In the genomic region with DNA sequence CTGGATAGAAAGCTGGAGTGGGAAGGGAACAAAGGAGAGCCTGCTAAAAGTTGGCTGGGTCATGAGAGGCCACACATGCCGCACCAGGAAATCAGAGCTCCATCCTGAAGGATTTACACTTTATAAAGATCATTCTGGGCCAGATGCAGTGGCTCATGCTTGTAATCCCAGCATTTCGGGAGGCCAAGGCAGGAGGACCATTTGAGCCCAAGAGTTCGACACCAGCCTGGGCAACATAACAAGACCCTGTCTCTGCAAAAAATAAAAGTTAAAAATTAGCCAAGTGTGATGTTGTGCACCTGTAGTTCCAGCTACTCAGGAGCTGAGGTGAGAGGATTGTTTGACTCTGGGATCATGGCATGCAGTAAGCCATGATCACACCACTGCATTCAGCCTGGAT, we compare ENCODE assay signal across 36 cellular contexts. TPM values are rescaled to one million over a fixed set of nuclear protein-coding genes. Genes with fewer than 3 reads are reported as not detected.
"Had no signal": no experiment of that assay in that cellular context is flagged by ENCODE, and none has a peak within 500 bp of the region (broad histone marks: within the 10 kb centered on the region; RNA-seq: fewer than 3 reads in every experiment).

No MANE protein-coding gene starts in this region.

- H3K27me3 ChIP-seq: adrenal gland, body of pancreas, brain microvascular endothelial cell, breast epithelium had no signal

- H3K4me1 ChIP-seq: breast epithelium had no signal

- H3K9me3 ChIP-seq: adrenal gland, body of pancreas, breast epithelium had no signal

- ATAC-seq: activated CD8-positive, alpha-beta T cell treated with anti-CD3 and anti-CD28 coated beads for 36 hours; activated naive CD4-positive, alpha-beta T cell treated with anti-CD3 and anti-CD28 coated beads, Interleukin-2, amount 50 U/mL, for 72 hours; activated T-cell treated with anti-CD3 and anti-CD28 coated beads, Interleukin-2, amount 50 U/mL, for 4 hours; activated T-cell treated with anti-CD3 and anti-CD28 coated beads, Interleukin-2, amount 50 U/mL, for 72 hours; activated T-helper 17 cell treated with anti-CD3 and anti-CD28 coated beads, Interleukin-2, amount 50 U/mL, for 72 hours; body of pancreas had no signal

- H3K36me3 ChIP-seq: adrenal gland, brain microvascular endothelial cell, breast epithelium had no signal

- H3K27me3 Mint-ChIP-seq: activated CD4-positive, alpha-beta memory T cell treated with anti-CD3 and anti-CD28 coated beads for 36 hours; activated CD4-positive, alpha-beta T cell treated with anti-CD3 and anti-CD28 coated beads, Interleukin-2, amount 10 ng/mL, durations not matched to agents 24 days and 14 days; activated CD8-positive, alpha-beta T cell treated with anti-CD3 and anti-CD28 coated beads for 36 hours; activated naive CD8-positive, alpha-beta T cell treated with anti-CD3 and anti-CD28 coated beads for 36 hours; activated T-helper 17 cell treated with anti-CD3 and anti-CD28 coated beads, Interleukin-2, amount 50 U/mL, for 72 hours had no signal

- H3K27ac ChIP-seq: adrenal gland, body of pancreas, brain microvascular endothelial cell, breast epithelium, VCaP had no signal

- DNase-seq: activated B cell treated with CpG ODN at 0.5 μM for 24 hours; activated CD4-positive, alpha-beta memory T cell treated with anti-CD3 and anti-CD28 coated beads for 36 hours; activated CD4-positive, alpha-beta T cell treated with anti-CD3 and anti-CD28 coated beads for 4 hours; activated CD4-positive, alpha-beta T cell treated with anti-CD3 and anti-CD28 coated beads, Interleukin-2, amount 10 ng/mL, durations not matched to agents 24 days and 14 days; activated CD4-positive, alpha-beta T cell treated with anti-CD3 and anti-CD28 coated beads, Interleukin-2, amount 50 U/mL, for 1 hour; activated CD4-positive, alpha-beta T cell treated with anti-CD3 and anti-CD28 coated beads, Interleukin-2, amount 50 U/mL, for 4 hours; activated CD4-positive, CD25-positive, alpha-beta regulatory T cell treated with anti-CD3 and anti-CD28 coated beads, Interleukin-2, amount 50 U/mL, for 72 hours; activated CD8-positive, alpha-beta memory T cell treated with anti-CD3 and anti-CD28 coated beads, Interleukin-2, amount 50 U/mL, for 4 hours; activated CD8-positive, alpha-beta T cell treated with anti-CD3 and anti-CD28 coated beads for 36 hours; activated effector memory CD4-positive, alpha-beta T cell treated with anti-CD3 and anti-CD28 coated beads, Interleukin-2, amount 50 U/mL, for 16 hours; activated gamma-delta T cell treated with Interleukin-2 at 50 U/mL for 16 hours; activated naive CD4-positive, alpha-beta T cell; activated naive CD4-positive, alpha-beta T cell treated with anti-CD3 and anti-CD28 coated beads for 36 hours; activated naive CD4-positive, alpha-beta T cell treated with anti-CD3 and anti-CD28 coated beads, Interleukin-2, amount 50 U/mL, for 16 hours; activated naive CD8-positive, alpha-beta T cell treated with anti-CD3 and anti-CD28 coated beads for 36 hours; activated T-cell treated with anti-CD3 and anti-CD28 coated beads for 4 hours; activated T-cell treated with anti-CD3 and anti-CD28 coated beads, Interleukin-2, amount 50 U/mL, for 1 hour; activated T-cell treated with anti-CD3 and anti-CD28 coated beads, Interleukin-2, amount 50 U/mL, for 4 hours; activated T-cell treated with anti-CD3 and anti-CD28 coated beads, Interleukin-2, amount 50 U/mL, for 72 hours; adrenal gland; amniotic stem cell; aorta; body of pancreas; brain microvascular endothelial cell; central memory CD4-positive, alpha-beta T cell; T-helper 1 cell; T-helper 2 cell; T-helper 9 cell had no signal

- H3K36me3 Mint-ChIP-seq: activated CD4-positive, alpha-beta memory T cell treated with anti-CD3 and anti-CD28 coated beads for 36 hours; activated naive CD4-positive, alpha-beta T cell treated with anti-CD3 and anti-CD28 coated beads, Interleukin-2, amount 50 U/mL, for 72 hours; activated naive CD8-positive, alpha-beta T cell treated with anti-CD3 and anti-CD28 coated beads for 36 hours had no signal

- H3K4me1 Mint-ChIP-seq: activated CD4-positive, alpha-beta T cell treated with anti-CD3 and anti-CD28 coated beads, Interleukin-2, amount 10 ng/mL, durations not matched to agents 24 days and 14 days; activated naive CD8-positive, alpha-beta T cell treated with anti-CD3 and anti-CD28 coated beads for 36 hours; activated T-helper 17 cell treated with anti-CD3 and anti-CD28 coated beads, Interleukin-2, amount 50 U/mL, for 72 hours had no signal

- H3K9me3 Mint-ChIP-seq: activated B cell treated with CpG ODN at 0.5 μM for 24 hours; activated CD4-positive, alpha-beta memory T cell treated with anti-CD3 and anti-CD28 coated beads for 36 hours; activated CD8-positive, alpha-beta T cell treated with anti-CD3 and anti-CD28 coated beads for 36 hours; activated naive CD4-positive, alpha-beta T cell treated with anti-CD3 and anti-CD28 coated beads for 36 hours; activated naive CD8-positive, alpha-beta T cell treated with anti-CD3 and anti-CD28 coated beads for 36 hours; activated T-helper 1 cell treated with anti-CD3 and anti-CD28 coated beads, Interleukin-12 subunit alpha, Interleukin-12 subunit beta, Interleukin-2, Interleukin-4 antibody, amounts not matched to agents 30 ng/mL and 10 ng/mL and 1 ng/mL, durations not matched to agents 14 hours and 24 hours and 36 hours; activated T-helper 17 cell treated with anti-CD3 and anti-CD28 coated beads, Interleukin-2, amount 50 U/mL, for 72 hours; T-helper 1 cell treated with Interleukin-12 subunit alpha and Interleukin-12 subunit beta and Interleukin-4 antibody, amounts not matched to agents 30 μg/mL and 1 μg/mL, for 36 hours; T-helper 2 cell treated with Interferon-gamma antibody and Interleukin-4, amounts not matched to agents 5 μg/mL and 100 μg/mL, for 36 hours had no signal

- H3K27ac Mint-ChIP-seq: activated B cell treated with CpG ODN at 0.5 μM for 24 hours; activated CD4-positive, alpha-beta memory T cell treated with anti-CD3 and anti-CD28 coated beads for 36 hours; activated CD4-positive, alpha-beta T cell treated with anti-CD3 and anti-CD28 coated beads, Interleukin-2, amount 10 ng/mL, durations not matched to agents 24 days and 14 days; activated CD8-positive, alpha-beta T cell treated with anti-CD3 and anti-CD28 coated beads for 36 hours; activated naive CD4-positive, alpha-beta T cell treated with anti-CD3 and anti-CD28 coated beads for 36 hours; activated naive CD4-positive, alpha-beta T cell treated with anti-CD3 and anti-CD28 coated beads, Interleukin-2, amount 50 U/mL, for 72 hours; activated naive CD8-positive, alpha-beta T cell treated with anti-CD3 and anti-CD28 coated beads for 36 hours; activated T-cell treated with anti-CD3 and anti-CD28 coated beads, Interleukin-2, amount 50 U/mL, for 72 hours; activated T-helper 1 cell treated with anti-CD3 and anti-CD28 coated beads, Interleukin-12 subunit alpha, Interleukin-12 subunit beta, Interleukin-2, Interleukin-4 antibody, amounts not matched to agents 30 ng/mL and 10 ng/mL and 1 ng/mL, durations not matched to agents 14 hours and 24 hours and 36 hours; activated T-helper 17 cell treated with anti-CD3 and anti-CD28 coated beads, Interleukin-2, amount 50 U/mL, for 72 hours; T-helper 1 cell treated with Interleukin-12 subunit alpha and Interleukin-12 subunit beta and Interleukin-4 antibody, amounts not matched to agents 30 μg/mL and 1 μg/mL, for 36 hours; T-helper 2 cell treated with Interferon-gamma antibody and Interleukin-4, amounts not matched to agents 5 μg/mL and 100 μg/mL, for 36 hours had no signal

- H3K4me3 ChIP-seq: adrenal gland, body of pancreas, breast epithelium had no signal

- H3K4me3 Mint-ChIP-seq: activated B cell treated with CpG ODN at 0.5 μM for 24 hours; activated CD4-positive, alpha-beta memory T cell treated with anti-CD3 and anti-CD28 coated beads for 36 hours; activated CD4-positive, alpha-beta T cell treated with anti-CD3 and anti-CD28 coated beads, Interleukin-2, amount 10 ng/mL, durations not matched to agents 24 days and 14 days; activated CD8-positive, alpha-beta T cell treated with anti-CD3 and anti-CD28 coated beads for 36 hours; activated naive CD4-positive, alpha-beta T cell treated with anti-CD3 and anti-CD28 coated beads for 36 hours; activated naive CD8-positive, alpha-beta T cell treated with anti-CD3 and anti-CD28 coated beads for 36 hours; activated T-cell treated with anti-CD3 and anti-CD28 coated beads, Interleukin-2, amount 50 U/mL, for 4 hours; activated T-cell treated with anti-CD3 and anti-CD28 coated beads, Interleukin-2, amount 50 U/mL, for 72 hours; activated T-helper 1 cell treated with anti-CD3 and anti-CD28 coated beads, Interleukin-12 subunit alpha, Interleukin-12 subunit beta, Interleukin-2, Interleukin-4 antibody, amounts not matched to agents 30 ng/mL and 10 ng/mL and 1 ng/mL, durations not matched to agents 14 hours and 24 hours and 36 hours; activated T-helper 17 cell treated with anti-CD3 and anti-CD28 coated beads, Interleukin-2, amount 50 U/mL, for 72 hours; T-helper 1 cell treated with Interleukin-12 subunit alpha and Interleukin-12 subunit beta and Interleukin-4 antibody, amounts not matched to agents 30 μg/mL and 1 μg/mL, for 36 hours; T-helper 2 cell treated with Interferon-gamma antibody and Interleukin-4, amounts not matched to agents 5 μg/mL and 100 μg/mL, for 36 hours had no signal

RNA-seq across cellular contexts. Expression of a gene that starts 28.7 kb away (rescaled TPM):
- total RNA-seq: activated CD4-positive, alpha-beta memory T cell treated with anti-CD3 and anti-CD28 coated beads for 36 hours; activated CD4-positive, alpha-beta T cell treated with anti-CD3 and anti-CD28 coated beads, Interleukin-2, amount 10 ng/mL, durations not matched to agents 24 days and 14 days; activated CD8-positive, alpha-beta memory T cell treated with anti-CD3 and anti-CD28 coated beads for 36 hours; activated CD8-positive, alpha-beta T cell treated with anti-CD3 and anti-CD28 coated beads for 36 hours; activated naive CD4-positive, alpha-beta T cell treated with anti-CD3 and anti-CD28 coated beads for 36 hours; activated naive CD4-positive, alpha-beta T cell treated with anti-CD3 and anti-CD28 coated beads, Interleukin-2, amount 50 U/mL, for 72 hours; activated naive CD8-positive, alpha-beta T cell treated with anti-CD3 and anti-CD28 coated beads for 36 hours; activated T-helper 1 cell treated with anti-CD3 and anti-CD28 coated beads, Interleukin-12 subunit alpha, Interleukin-12 subunit beta, Interleukin-2, Interleukin-4 antibody, amounts not matched to agents 30 ng/mL and 10 ng/mL and 1 ng/mL, durations not matched to agents 14 hours and 24 hours and 36 hours had no signal
